In the genomic region with DNA sequence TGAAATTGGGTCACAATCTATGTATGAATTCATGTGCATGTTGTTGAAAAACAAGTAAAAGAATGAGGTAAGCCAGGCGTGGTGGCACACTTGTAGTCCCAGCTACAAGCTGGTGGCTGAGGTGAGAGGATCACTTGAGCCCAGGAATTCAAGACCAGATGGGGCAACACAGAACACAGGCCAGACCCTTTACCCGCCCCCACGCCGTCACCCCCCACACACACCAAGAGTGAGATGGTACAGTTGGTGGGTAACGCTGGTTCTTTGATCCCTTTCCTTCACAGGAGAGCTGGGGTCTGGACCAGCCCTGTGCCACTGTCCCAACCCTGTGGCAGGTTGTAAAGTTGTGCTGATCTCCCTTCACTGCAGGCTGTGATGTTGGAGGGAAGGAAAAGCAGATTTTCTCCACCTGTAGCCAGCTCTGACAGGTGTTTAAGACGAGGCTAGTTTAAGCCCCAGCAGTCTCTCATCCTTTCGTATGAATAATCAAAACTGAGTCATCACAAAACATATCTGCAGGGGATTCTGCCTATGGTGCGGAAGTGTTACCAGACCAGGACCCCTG, we compare ENCODE assay signal across 19 cellular contexts. TPM values are rescaled to one million over a fixed set of nuclear protein-coding genes. Genes with fewer than 3 reads are reported as not detected.
DNase-seq lines count a peak whose midpoint lies in the region; ATAC-seq and TF ChIP-seq lines count a peak whose summit lies in the region.
"Had no signal": no experiment of that assay in that cellular context is flagged by ENCODE, and none has a peak within 500 bp of the region (broad histone marks: within the 10 kb centered on the region; RNA-seq: fewer than 3 reads in every experiment).

No MANE protein-coding gene starts in this region.

- DNase-seq in stimulated activated naive CD8-positive, alpha-beta T cell treated with anti-CD3 and anti-CD28 coated beads, Interleukin-15, Interleukin-2, amounts not matched to agents 100 U/mL and 50 U/mL, for 24 hours, result no peak
- DNase-seq in activated CD8-positive, alpha-beta T cell treated with anti-CD3 and anti-CD28 coated beads, Interleukin-2, amount 10 ng/mL, durations not matched to agents 7 days and 5 days, result no peak
- DNase-seq in mesenteric fat pad (ENCODE audit: low spot score) (peak; percentile 55), prostate gland (ENCODE audit: low spot score) (no peak), sciatic nerve (ENCODE audit: low spot score) (no peak)
- DNase-seq: amniotic stem cell; Caco-2; dorsolateral prefrontal cortex; foreskin keratinocyte; hippocampal formation; islet precursor cell; mesenchymal stem cell; NCI-H1417; NCI-H526; stimulated activated CD4-positive, alpha-beta T cell treated with anti-CD3 and anti-CD28 coated beads, Interleukin-4, amount 100 ng/mL, for 1 hour had no signal

- intact Hi-C loops in prostate gland (cut with DNase I) (no loop called here), sciatic nerve (cut with DNase I) (no loop called here)

- H3K27ac Mint-ChIP-seq in stimulated activated naive CD8-positive, alpha-beta T cell treated with anti-CD3 and anti-CD28 coated beads, Interleukin-15, Interleukin-2, amounts not matched to agents 100 ng/mL and 50 ng/mL, for 24 hours, result peak overlapping the region; percentile 70
- peak overlapping the region; percentile 36 for H3K27ac Mint-ChIP-seq in activated CD8-positive, alpha-beta T cell treated with anti-CD3 and anti-CD28 coated beads, Interleukin-2, amount 10 ng/mL, durations not matched to agents 7 days and 5 days

- H3K36me3 ChIP-seq in prostate gland, result no peaks in the 10 kb centered on the region

- WGBS in prostate gland, result 91% methylated on average over 8 of the region's 8 CpGs

- no peak for TF ChIP-seq POLR2A in prostate gland (IDR thresholded peaks at IDR 0.05)

- CTCF ChIA-PET in activated CD8-positive, alpha-beta T cell treated with anti-CD3 and anti-CD28 coated beads, Interleukin-2, amount 10 ng/mL, durations not matched to agents 7 days and 5 days (lab: Charles Lee), result interaction anchor here (1.1 to 2.5 kb wide), 3 partner anchors 9 to 54 kb away, joined by 3 to 15 read pairs (median 4); no protein-coding TSS in a partner anchor

- TF ChIP-seq CTCF in prostate gland (IDR thresholded peaks at IDR 0.05), result no peak

- H3K27me3 ChIP-seq in prostate gland (replicated peaks; ENCODE audit: insufficient read depth), result no peaks in the 10 kb centered on the region
- H3K27me3 ChIP-seq: dorsolateral prefrontal cortex, foreskin keratinocyte had no signal

- no peak overlapping the region for H3K4me3 ChIP-seq in prostate gland
- H3K4me3 ChIP-seq: dorsolateral prefrontal cortex, smooth muscle cell had no signal

- H3K4me1 ChIP-seq in prostate gland (replicated peaks), result no peaks in the 10 kb centered on the region

- H3K9me3 ChIP-seq in prostate gland, result no peaks in the 10 kb centered on the region
- H3K9me3 ChIP-seq: Caco-2 had no signal

- no peak for ATAC-seq in stimulated activated naive CD8-positive, alpha-beta T cell treated with anti-CD3 and anti-CD28 coated beads, Interleukin-15, Interleukin-2, amounts not matched to agents 100 U/mL and 50 U/mL, for 24 hours
- no peak for ATAC-seq in activated CD8-positive, alpha-beta T cell treated with anti-CD3 and anti-CD28 coated beads, Interleukin-2, amount 10 ng/mL, durations not matched to agents 7 days and 5 days
- no peak for ATAC-seq in sciatic nerve
- ATAC-seq in HG02852 (IDR thresholded peaks at IDR 0.05; ENCODE audit: unreplicated experiment), result no peak
- ATAC-seq: foreskin keratinocyte had no signal

- peaks cover 9% of the 10 kb centered on the region for H3K9me3 Mint-ChIP-seq in stimulated activated naive CD8-positive, alpha-beta T cell treated with anti-CD3 and anti-CD28 coated beads, Interleukin-15, Interleukin-2, amounts not matched to agents 100 ng/mL and 50 ng/mL, for 24 hours
- peaks cover 14% of the 10 kb centered on the region for H3K9me3 Mint-ChIP-seq in activated CD8-positive, alpha-beta T cell treated with anti-CD3 and anti-CD28 coated beads, Interleukin-2, amount 10 ng/mL, durations not matched to agents 7 days and 5 days (ENCODE audit: insufficient read depth)

- H3K4me3 Mint-ChIP-seq in stimulated activated naive CD8-positive, alpha-beta T cell treated with anti-CD3 and anti-CD28 coated beads, Interleukin-15, Interleukin-2, amounts not matched to agents 100 ng/mL and 50 ng/mL, for 24 hours, result peak overlapping the region; percentile 17
- H3K4me3 Mint-ChIP-seq in activated CD8-positive, alpha-beta T cell treated with anti-CD3 and anti-CD28 coated beads, Interleukin-2, amount 10 ng/mL, durations not matched to agents 7 days and 5 days, result no peak overlapping the region

- peaks cover 95% of the 10 kb centered on the region for H3K4me1 Mint-ChIP-seq in stimulated activated naive CD8-positive, alpha-beta T cell treated with anti-CD3 and anti-CD28 coated beads, Interleukin-15, Interleukin-2, amounts not matched to agents 100 ng/mL and 50 ng/mL, for 24 hours (ENCODE audit: low read depth)
- H3K4me1 Mint-ChIP-seq in activated CD8-positive, alpha-beta T cell treated with anti-CD3 and anti-CD28 coated beads, Interleukin-2, amount 10 ng/mL, durations not matched to agents 7 days and 5 days (ENCODE audit: low read depth), result peaks cover 94% of the 10 kb centered on the region

- no peak overlapping the region for H3K27ac ChIP-seq in prostate gland
- H3K27ac ChIP-seq: foreskin keratinocyte had no signal

- H3K27me3 Mint-ChIP-seq in stimulated activated naive CD8-positive, alpha-beta T cell treated with anti-CD3 and anti-CD28 coated beads, Interleukin-15, Interleukin-2, amounts not matched to agents 100 ng/mL and 50 ng/mL, for 24 hours, result no peaks in the 10 kb centered on the region
- H3K27me3 Mint-ChIP-seq in activated CD8-positive, alpha-beta T cell treated with anti-CD3 and anti-CD28 coated beads, Interleukin-2, amount 10 ng/mL, durations not matched to agents 7 days and 5 days (ENCODE audit: low read depth), result no peaks in the 10 kb centered on the region
- H3K27me3 Mint-ChIP-seq: progenitor cell of endocrine pancreas had no signal

- POLR2A ChIA-PET in activated CD8-positive, alpha-beta T cell treated with anti-CD3 and anti-CD28 coated beads, Interleukin-2, amount 10 ng/mL, durations not matched to agents 7 days and 5 days (lab: Charles Lee), result interaction anchor here (0.6 kb wide), 1 partner anchor 351 kb away, joined by 4 read pairs; no protein-coding TSS in a partner anchor

- H3K36me3 Mint-ChIP-seq in stimulated activated naive CD8-positive, alpha-beta T cell treated with anti-CD3 and anti-CD28 coated beads, Interleukin-15, Interleukin-2, amounts not matched to agents 100 ng/mL and 50 ng/mL, for 24 hours (ENCODE audit: low read depth), result peaks cover 75% of the 10 kb centered on the region
- H3K36me3 Mint-ChIP-seq in activated CD8-positive, alpha-beta T cell treated with anti-CD3 and anti-CD28 coated beads, Interleukin-2, amount 10 ng/mL, durations not matched to agents 7 days and 5 days (ENCODE audit: low read depth), result peaks cover 89% of the 10 kb centered on the region

RNA-seq across cellular contexts. Expression of a gene that starts 13.6 kb away (rescaled TPM):
- 10 to 100 TPM; 41.2 to 44.3 TPM for total RNA-seq in activated CD8-positive, alpha-beta T cell treated with anti-CD3 and anti-CD28 coated beads, Interleukin-2, amount 10 ng/mL, durations not matched to agents 7 days and 5 days
- 21.9 TPM for total RNA-seq in mesenteric fat pad
- total RNA-seq in prostate gland, result 10 to 100 TPM in 1 of 2 donors, 1 to 10 TPM in 1; 8.5 to 18.7 TPM
- 21.0 TPM for total RNA-seq in sciatic nerve
